1 cellular context compared by ENCODE assay signal in the genomic region with DNA sequence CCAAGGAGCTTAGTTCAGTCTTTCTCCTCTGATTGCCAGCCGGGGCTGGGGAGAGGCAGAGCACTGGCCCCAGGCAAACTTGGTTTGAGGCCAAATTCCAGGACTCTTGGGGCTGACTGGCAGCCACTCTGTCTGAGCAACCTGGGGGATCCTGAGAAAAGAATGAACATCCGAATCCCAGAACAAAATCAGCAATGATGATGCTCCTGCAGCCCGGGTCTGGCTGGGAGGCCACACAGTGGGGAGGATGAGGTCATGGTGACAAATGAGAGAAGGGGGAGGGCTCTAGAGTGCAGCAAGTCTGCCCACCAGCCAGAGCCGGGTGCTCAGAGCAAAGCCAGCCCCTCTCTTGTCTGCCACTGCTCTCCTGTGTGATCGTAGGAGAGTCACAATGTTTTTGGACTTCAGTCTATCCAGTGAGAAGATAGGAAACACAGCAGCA.
TF ChIP-seq lines count a peak whose summit lies in the region.

No MANE protein-coding gene starts in this region.

TF ChIP-seq in SK-N-SH treated with all-trans-retinoic acid at 6 μM for 48 hours, 23 proteins besides CTCF, POLR2A, EP300 and RAD21 (continued from another document):
- TF ChIP-seq, protein P1, sequence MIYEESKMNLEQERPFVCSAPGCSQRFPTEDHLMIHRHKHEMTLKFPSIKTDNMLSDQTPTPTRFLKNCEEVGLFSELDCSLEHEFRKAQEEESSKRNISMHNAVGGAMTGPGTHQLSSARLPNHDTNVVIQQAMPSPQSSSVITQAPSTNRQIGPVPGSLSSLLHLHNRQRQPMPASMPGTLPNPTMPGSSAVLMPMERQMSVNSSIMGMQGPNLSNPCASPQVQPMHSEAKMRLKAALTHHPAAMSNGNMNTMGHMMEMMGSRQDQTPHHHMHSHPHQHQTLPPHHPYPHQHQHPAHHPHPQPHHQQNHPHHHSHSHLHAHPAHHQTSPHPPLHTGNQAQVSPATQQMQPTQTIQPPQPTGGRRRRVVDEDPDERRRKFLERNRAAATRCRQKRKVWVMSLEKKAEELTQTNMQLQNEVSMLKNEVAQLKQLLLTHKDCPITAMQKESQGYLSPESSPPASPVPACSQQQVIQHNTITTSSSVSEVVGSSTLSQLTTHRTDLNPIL (CRISPR knock-in tag; IDR thresholded peaks at IDR 0.05; ENCODE audit: low read depth): no peak
- TF ChIP-seq, protein P2, sequence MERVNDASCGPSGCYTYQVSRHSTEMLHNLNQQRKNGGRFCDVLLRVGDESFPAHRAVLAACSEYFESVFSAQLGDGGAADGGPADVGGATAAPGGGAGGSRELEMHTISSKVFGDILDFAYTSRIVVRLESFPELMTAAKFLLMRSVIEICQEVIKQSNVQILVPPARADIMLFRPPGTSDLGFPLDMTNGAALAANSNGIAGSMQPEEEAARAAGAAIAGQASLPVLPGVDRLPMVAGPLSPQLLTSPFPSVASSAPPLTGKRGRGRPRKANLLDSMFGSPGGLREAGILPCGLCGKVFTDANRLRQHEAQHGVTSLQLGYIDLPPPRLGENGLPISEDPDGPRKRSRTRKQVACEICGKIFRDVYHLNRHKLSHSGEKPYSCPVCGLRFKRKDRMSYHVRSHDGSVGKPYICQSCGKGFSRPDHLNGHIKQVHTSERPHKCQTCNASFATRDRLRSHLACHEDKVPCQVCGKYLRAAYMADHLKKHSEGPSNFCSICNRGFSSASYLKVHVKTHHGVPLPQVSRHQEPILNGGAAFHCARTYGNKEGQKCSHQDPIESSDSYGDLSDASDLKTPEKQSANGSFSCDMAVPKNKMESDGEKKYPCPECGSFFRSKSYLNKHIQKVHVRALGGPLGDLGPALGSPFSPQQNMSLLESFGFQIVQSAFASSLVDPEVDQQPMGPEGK (CRISPR knock-in tag; IDR thresholded peaks at IDR 0.05; ENCODE audit: borderline replicate concordance): no peak
- TF ChIP-seq ZNF565 (CRISPR knock-in tag; conservative IDR thresholded peaks at IDR 0.05; ENCODE audit: low read depth): no peak
- no peak for TF ChIP-seq ZNF70 (CRISPR knock-in tag; IDR thresholded peaks at IDR 0.05)
- TF ChIP-seq, protein P3, sequence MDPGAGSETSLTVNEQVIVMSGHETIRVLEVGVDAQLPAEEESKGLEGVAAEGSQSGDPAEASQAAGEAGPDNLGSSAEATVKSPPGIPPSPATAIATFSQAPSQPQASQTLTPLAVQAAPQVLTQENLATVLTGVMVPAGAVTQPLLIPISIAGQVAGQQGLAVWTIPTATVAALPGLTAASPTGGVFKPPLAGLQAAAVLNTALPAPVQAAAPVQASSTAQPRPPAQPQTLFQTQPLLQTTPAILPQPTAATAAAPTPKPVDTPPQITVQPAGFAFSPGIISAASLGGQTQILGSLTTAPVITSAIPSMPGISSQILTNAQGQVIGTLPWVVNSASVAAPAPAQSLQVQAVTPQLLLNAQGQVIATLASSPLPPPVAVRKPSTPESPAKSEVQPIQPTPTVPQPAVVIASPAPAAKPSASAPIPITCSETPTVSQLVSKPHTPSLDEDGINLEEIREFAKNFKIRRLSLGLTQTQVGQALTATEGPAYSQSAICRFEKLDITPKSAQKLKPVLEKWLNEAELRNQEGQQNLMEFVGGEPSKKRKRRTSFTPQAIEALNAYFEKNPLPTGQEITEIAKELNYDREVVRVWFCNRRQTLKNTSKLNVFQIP (CRISPR knock-in tag; IDR thresholded peaks at IDR 0.05; ENCODE audit: borderline replicate concordance, low read depth): no peak
- no peak for TF ChIP-seq ISL1 (CRISPR knock-in tag; IDR thresholded peaks at IDR 0.05)
TF ChIP-seq in SK-N-SH treated with all-trans-retinoic acid at 6 μM for 48 hours: peak in this region for 0.
